In genomic region chr2:238865015-238865719, GRCh38 we compare ENCODE assay signal across 1 cellular context.
TF ChIP-seq lines count a peak whose summit lies in the region.

No MANE protein-coding gene starts in this region.

TF ChIP-seq in HCT116, 20 proteins besides CTCF, POLR2A, EP300 and RAD21 (continued from another document):
- TF ChIP-seq SIN3A (IDR thresholded peaks at IDR 0.05; ENCODE audit: low read depth) (no peak), SRF (IDR thresholded peaks at IDR 0.05; ENCODE audit: low read depth) (no peak)
TF ChIP-seq in HCT116: peak in this region for 0.
